In the genomic region with DNA sequence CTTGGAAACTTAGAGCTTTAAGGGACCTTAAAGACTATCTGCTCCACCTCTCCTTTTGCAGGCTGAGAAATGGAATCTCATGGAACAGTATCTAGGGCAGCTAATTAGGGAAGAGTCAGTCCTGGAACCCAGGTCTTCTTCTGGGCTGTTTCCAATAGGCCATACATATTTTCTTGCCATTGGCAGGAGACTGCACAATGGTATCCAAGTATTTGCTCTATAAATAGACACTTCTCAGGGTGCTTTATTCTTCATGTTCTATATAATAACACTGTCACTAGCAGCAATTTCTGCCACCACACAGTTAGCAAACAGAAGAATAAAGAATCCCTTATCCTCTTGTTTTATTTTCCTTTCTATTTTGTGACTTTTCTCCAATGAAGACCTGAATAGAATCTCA, we compare ENCODE assay signal across 14 cellular contexts.
DNase-seq lines count a peak whose midpoint lies in the region; ATAC-seq lines count a peak whose summit lies in the region.
"Had no signal": no experiment of that assay in that cellular context is flagged by ENCODE, and none has a peak within 500 bp of the region (broad histone marks: within the 10 kb centered on the region; RNA-seq: fewer than 3 reads in every experiment).

No MANE protein-coding gene starts in this region.

- no peak for DNase-seq in Right ventricle myocardium inferior (ENCODE audit: missing footprints)
- DNase-seq in Right ventricle myocardium superior, result no peak
- peak; percentile 37 for DNase-seq in G401 (ENCODE audit: low spot score)
- peak; percentile 8 for DNase-seq in cerebellum (ENCODE audit: low spot score)
- DNase-seq in central memory CD4-positive, alpha-beta T cell, result no peak
- DNase-seq: AML-193; Caco-2; Calu3; CD4-positive, alpha-beta T cell; CD8-positive, alpha-beta T cell; DMS79 treated with DMSO at 0.1 percent for 48 hours; GDM1 had no signal

- ATAC-seq in Right ventricle myocardium inferior (peak; percentile 54), Right ventricle myocardium superior (ENCODE audit: poor library complexity) (no peak)
- ATAC-seq: A549; CD8-positive, alpha-beta T cell; GM12878 had no signal

- in situ Hi-C loops in G401 (cut with HindIII; ENCODE audit: low sequenced_read_pairs), result no loop called here

- intact Hi-C loops in Right ventricle myocardium inferior (cut with DNase I), result no loop called here
- intact Hi-C loops in Right ventricle myocardium superior (cut with DNase I), result no loop called here

Comparison
In these comparisons a context has a peak if more than half of its experiments do, and no peak if none do; other contexts are left out.
1. DNase-seq: peak in G401 (single experiment) and cerebellum (single experiment); none in Right ventricle myocardium inferior (single experiment), Right ventricle myocardium superior (single experiment) and central memory CD4-positive, alpha-beta T cell (single experiment).